21 cellular contexts compared by ENCODE assay signal in genomic region chr6:12017876-12018401, GRCh38.
"Had no signal": no experiment of that assay in that cellular context is flagged by ENCODE, and none has a peak within 500 bp of the region (broad histone marks: within the 10 kb centered on the region; RNA-seq: fewer than 3 reads in every experiment).

No MANE protein-coding gene starts in this region.

- H3K4me3 ChIP-seq: SK-N-MC had no signal

- H3K9ac ChIP-seq: KMS-11 had no signal

- ATAC-seq: activated CD8-positive, alpha-beta T cell treated with anti-CD3 and anti-CD28 coated beads for 36 hours; activated T-cell treated with anti-CD3 and anti-CD28 coated beads, Interleukin-2, amount 50 U/mL, for 72 hours; WTC11 had no signal

- H3K4me3 Mint-ChIP-seq: activated CD8-positive, alpha-beta T cell treated with anti-CD3 and anti-CD28 coated beads for 36 hours; activated naive CD4-positive, alpha-beta T cell treated with anti-CD3 and anti-CD28 coated beads, Interleukin-2, amount 10 ng/mL, durations not matched to agents 7 days and 5 days; central memory CD8-positive, alpha-beta T cell; WTC11 had no signal

- H3K27ac Mint-ChIP-seq: activated T-helper 2 cell treated with anti-CD3 and anti-CD28 coated beads, Interferon-gamma antibody, Interleukin-2, Interleukin-4, amounts not matched to agents 10 μg/mL and 5 μg/mL and 100 μg/mL, durations not matched to agents 14 hours and 24 hours and 36 hours had no signal

- H3K27ac ChIP-seq: KMS-11, SK-N-MC had no signal

- H3K9me3 Mint-ChIP-seq: activated T-cell treated with anti-CD3 and anti-CD28 coated beads, Interleukin-2, amount 50 U/mL, for 72 hours; central memory CD8-positive, alpha-beta T cell had no signal

- H3K27me3 Mint-ChIP-seq: activated CD8-positive, alpha-beta T cell treated with anti-CD3 and anti-CD28 coated beads for 36 hours; activated naive CD4-positive, alpha-beta T cell treated with anti-CD3 and anti-CD28 coated beads, Interleukin-2, amount 10 ng/mL, durations not matched to agents 7 days and 5 days; activated naive CD8-positive, alpha-beta T cell treated with anti-CD3 and anti-CD28 coated beads, Interleukin-2, amount 10 ng/mL, durations not matched to agents 7 days and 5 days; central memory CD8-positive, alpha-beta T cell had no signal

- DNase-seq: activated CD4-positive, CD25-positive, alpha-beta regulatory T cell treated with anti-CD3 and anti-CD28 coated beads, Interleukin-2, amount 50 U/mL, for 72 hours; activated CD8-positive, alpha-beta memory T cell treated with anti-CD3 and anti-CD28 coated beads, Interleukin-2, amount 50 U/mL, for 4 hours; activated gamma-delta T cell treated with Interleukin-2 at 50 U/mL for 16 hours; activated naive CD8-positive, alpha-beta T cell treated with anti-CD3 and anti-CD28 coated beads, Interleukin-2, amount 10 ng/mL, durations not matched to agents 7 days and 5 days; activated T-cell treated with anti-CD3 and anti-CD28 coated beads, Interleukin-2, amount 50 U/mL, for 72 hours; aorta; NCI-H1092; NCI-H1417; NCI-H1930; NCI-H2171; NCI-H2227 treated with DMSO at 0.1 percent for 48 hours; NCI-H446 treated with DMSO at 0.1 percent for 48 hours; NCI-H524 treated with DMSO at 0.1 percent for 48 hours; NCI-H774 had no signal
